Comparison of ENCODE assay signal across 8 cellular contexts in the genomic region with DNA sequence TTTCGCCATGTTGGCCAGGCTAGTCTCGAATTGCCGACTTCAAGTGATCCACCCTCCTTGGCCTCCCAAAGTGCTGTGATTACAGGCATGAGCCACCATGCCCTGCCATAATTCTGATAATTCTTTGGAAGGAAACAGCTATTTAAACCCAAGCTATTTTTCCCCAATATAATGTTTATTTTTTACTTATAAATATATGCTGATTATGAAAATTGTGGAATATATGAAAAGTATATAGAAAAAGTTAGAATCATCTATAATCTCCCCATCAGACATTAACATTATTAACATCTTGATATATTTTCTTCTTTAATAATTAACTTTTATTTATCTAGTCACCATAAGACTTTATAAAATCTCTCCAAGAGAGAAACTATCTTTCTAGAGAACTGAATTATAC.
"Had no signal": no experiment of that assay in that cellular context is flagged by ENCODE, and none has a peak within 500 bp of the region (broad histone marks: within the 10 kb centered on the region; RNA-seq: fewer than 3 reads in every experiment).

No MANE protein-coding gene starts in this region.

- ATAC-seq: HCT116 had no signal

- FAIRE-seq: HTR-8/SVneo had no signal

- H3K27ac Mint-ChIP-seq: HFFc6 had no signal

- H3K9me3 Mint-ChIP-seq: HFFc6 had no signal

- H3K4me3 Mint-ChIP-seq: HFFc6 had no signal

- DNase-seq: GM23248, GOT3, H7, HFFc6, IMR-90, KBM-7 had no signal
